In genomic region chr9:97857603-97858392, GRCh38 we compare ENCODE assay signal across 2 cellular contexts.
TF ChIP-seq lines count a peak whose summit lies in the region.

No MANE protein-coding gene starts in this region.

TF ChIP-seq in H1, 55 proteins besides CTCF, POLR2A, EP300 and RAD21:
- TF ChIP-seq SP4 (IDR thresholded peaks at IDR 0.05; ENCODE audit: low read length) (no peak), NRF1 (IDR thresholded peaks at IDR 0.05; ENCODE audit: low read depth, low read length) (no peak), RFX5 (IDR thresholded peaks at IDR 0.05; ENCODE audit: borderline replicate concordance, low read depth, low read length) (no peak), SP2 (IDR thresholded peaks at IDR 0.05; ENCODE audit: low read length) (no peak), MAFK (IDR thresholded peaks at IDR 0.05; ENCODE audit: low read depth, low read length) (no peak), EZH2 (IDR thresholded peaks at IDR 0.05; ENCODE audit: low read depth, low read length, severe bottlenecking) (peak; percentile 96), SUZ12 (IDR thresholded peaks at IDR 0.05; ENCODE audit: low read length) (peak; percentile 99), RNF2 (IDR thresholded peaks at IDR 0.05; ENCODE audit: borderline replicate concordance, low read depth, low read length, missing control alignments, poor library complexity, severe bottlenecking) (peak; percentile 81)
- TF ChIP-seq, protein P1, sequence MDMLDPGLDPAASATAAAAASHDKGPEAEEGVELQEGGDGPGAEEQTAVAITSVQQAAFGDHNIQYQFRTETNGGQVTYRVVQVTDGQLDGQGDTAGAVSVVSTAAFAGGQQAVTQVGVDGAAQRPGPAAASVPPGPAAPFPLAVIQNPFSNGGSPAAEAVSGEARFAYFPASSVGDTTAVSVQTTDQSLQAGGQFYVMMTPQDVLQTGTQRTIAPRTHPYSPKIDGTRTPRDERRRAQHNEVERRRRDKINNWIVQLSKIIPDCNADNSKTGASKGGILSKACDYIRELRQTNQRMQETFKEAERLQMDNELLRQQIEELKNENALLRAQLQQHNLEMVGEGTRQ (IDR thresholded peaks at IDR 0.05; ENCODE audit: low read length), result no peak

TF ChIP-seq in neural cell, 6 proteins besides CTCF, POLR2A, EP300 and RAD21:
- TF ChIP-seq SMC3 (conservative IDR thresholded peaks at IDR 0.05; ENCODE audit: poor library complexity) (no peak), TAF1 (IDR thresholded peaks at IDR 0.05; ENCODE audit: low read depth) (no peak), EZH2 (IDR thresholded peaks at IDR 0.05; ENCODE audit: borderline replicate concordance, insufficient read depth, low read length, poor library complexity, severe bottlenecking) (no peak), MXI1 (conservative IDR thresholded peaks at IDR 0.05; ENCODE audit: poor library complexity, severe bottlenecking) (no peak), POLR2AphosphoS5 (IDR thresholded peaks at IDR 0.05) (no peak)
- TF ChIP-seq, protein P2, sequence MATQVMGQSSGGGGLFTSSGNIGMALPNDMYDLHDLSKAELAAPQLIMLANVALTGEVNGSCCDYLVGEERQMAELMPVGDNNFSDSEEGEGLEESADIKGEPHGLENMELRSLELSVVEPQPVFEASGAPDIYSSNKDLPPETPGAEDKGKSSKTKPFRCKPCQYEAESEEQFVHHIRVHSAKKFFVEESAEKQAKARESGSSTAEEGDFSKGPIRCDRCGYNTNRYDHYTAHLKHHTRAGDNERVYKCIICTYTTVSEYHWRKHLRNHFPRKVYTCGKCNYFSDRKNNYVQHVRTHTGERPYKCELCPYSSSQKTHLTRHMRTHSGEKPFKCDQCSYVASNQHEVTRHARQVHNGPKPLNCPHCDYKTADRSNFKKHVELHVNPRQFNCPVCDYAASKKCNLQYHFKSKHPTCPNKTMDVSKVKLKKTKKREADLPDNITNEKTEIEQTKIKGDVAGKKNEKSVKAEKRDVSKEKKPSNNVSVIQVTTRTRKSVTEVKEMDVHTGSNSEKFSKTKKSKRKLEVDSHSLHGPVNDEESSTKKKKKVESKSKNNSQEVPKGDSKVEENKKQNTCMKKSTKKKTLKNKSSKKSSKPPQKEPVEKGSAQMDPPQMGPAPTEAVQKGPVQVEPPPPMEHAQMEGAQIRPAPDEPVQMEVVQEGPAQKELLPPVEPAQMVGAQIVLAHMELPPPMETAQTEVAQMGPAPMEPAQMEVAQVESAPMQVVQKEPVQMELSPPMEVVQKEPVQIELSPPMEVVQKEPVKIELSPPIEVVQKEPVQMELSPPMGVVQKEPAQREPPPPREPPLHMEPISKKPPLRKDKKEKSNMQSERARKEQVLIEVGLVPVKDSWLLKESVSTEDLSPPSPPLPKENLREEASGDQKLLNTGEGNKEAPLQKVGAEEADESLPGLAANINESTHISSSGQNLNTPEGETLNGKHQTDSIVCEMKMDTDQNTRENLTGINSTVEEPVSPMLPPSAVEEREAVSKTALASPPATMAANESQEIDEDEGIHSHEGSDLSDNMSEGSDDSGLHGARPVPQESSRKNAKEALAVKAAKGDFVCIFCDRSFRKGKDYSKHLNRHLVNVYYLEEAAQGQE (IDR thresholded peaks at IDR 0.05; ENCODE audit: borderline replicate concordance), result no peak
TF ChIP-seq in neural cell: peak in this region for 0.
